In the genomic region with DNA sequence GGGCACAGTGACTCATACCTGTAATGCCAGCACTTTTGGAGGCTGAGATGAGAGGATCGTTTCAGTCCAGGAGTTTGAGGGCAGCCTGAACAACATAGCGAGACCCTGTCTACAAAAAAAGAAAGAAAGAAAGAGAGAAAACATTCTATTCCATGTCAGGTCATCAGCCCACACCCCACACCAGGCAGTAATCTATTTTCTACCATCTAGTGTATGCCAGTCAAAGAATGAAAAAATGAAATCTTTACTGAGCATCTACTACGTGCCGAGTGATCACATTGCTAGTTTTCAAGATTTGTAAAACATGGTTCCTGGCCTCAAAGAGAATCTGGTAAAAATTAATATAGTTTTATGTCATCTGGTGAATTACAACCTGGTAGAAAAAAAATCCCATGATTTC, we compare ENCODE assay signal across 1 cellular context.
TF ChIP-seq lines count a peak whose summit lies in the region.

No MANE protein-coding gene starts in this region.

TF ChIP-seq in HepG2, 621 proteins besides CTCF, POLR2A, EP300 and RAD21:
- TF ChIP-seq ZNF615 (CRISPR knock-in tag; IDR thresholded peaks at IDR 0.05; ENCODE audit: borderline replicate concordance): no peak
- TF ChIP-seq SMARCE1 (IDR thresholded peaks at IDR 0.05; ENCODE audit: borderline replicate concordance): no peak
- TF ChIP-seq, protein P1, sequence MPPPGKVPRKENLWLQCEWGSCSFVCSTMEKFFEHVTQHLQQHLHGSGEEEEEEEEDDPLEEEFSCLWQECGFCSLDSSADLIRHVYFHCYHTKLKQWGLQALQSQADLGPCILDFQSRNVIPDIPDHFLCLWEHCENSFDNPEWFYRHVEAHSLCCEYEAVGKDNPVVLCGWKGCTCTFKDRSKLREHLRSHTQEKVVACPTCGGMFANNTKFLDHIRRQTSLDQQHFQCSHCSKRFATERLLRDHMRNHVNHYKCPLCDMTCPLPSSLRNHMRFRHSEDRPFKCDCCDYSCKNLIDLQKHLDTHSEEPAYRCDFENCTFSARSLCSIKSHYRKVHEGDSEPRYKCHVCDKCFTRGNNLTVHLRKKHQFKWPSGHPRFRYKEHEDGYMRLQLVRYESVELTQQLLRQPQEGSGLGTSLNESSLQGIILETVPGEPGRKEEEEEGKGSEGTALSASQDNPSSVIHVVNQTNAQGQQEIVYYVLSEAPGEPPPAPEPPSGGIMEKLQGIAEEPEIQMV (CRISPR knock-in tag; IDR thresholded peaks at IDR 0.05; ENCODE audit: low read depth): no peak
- TF ChIP-seq ZEB1 (IDR thresholded peaks at IDR 0.05; ENCODE audit: insufficient replicate concordance, low read depth): no peak
- no peak for TF ChIP-seq SRSF4 (IDR thresholded peaks at IDR 0.05; ENCODE audit: low read depth, low read length, poor library complexity, severe bottlenecking)
- TF ChIP-seq ZNF670 (CRISPR knock-in tag; IDR thresholded peaks at IDR 0.05; ENCODE audit: borderline replicate concordance): no peak
- no peak for TF ChIP-seq ZNF773 (CRISPR knock-in tag; IDR thresholded peaks at IDR 0.05; ENCODE audit: borderline replicate concordance)
- TF ChIP-seq, protein P2, sequence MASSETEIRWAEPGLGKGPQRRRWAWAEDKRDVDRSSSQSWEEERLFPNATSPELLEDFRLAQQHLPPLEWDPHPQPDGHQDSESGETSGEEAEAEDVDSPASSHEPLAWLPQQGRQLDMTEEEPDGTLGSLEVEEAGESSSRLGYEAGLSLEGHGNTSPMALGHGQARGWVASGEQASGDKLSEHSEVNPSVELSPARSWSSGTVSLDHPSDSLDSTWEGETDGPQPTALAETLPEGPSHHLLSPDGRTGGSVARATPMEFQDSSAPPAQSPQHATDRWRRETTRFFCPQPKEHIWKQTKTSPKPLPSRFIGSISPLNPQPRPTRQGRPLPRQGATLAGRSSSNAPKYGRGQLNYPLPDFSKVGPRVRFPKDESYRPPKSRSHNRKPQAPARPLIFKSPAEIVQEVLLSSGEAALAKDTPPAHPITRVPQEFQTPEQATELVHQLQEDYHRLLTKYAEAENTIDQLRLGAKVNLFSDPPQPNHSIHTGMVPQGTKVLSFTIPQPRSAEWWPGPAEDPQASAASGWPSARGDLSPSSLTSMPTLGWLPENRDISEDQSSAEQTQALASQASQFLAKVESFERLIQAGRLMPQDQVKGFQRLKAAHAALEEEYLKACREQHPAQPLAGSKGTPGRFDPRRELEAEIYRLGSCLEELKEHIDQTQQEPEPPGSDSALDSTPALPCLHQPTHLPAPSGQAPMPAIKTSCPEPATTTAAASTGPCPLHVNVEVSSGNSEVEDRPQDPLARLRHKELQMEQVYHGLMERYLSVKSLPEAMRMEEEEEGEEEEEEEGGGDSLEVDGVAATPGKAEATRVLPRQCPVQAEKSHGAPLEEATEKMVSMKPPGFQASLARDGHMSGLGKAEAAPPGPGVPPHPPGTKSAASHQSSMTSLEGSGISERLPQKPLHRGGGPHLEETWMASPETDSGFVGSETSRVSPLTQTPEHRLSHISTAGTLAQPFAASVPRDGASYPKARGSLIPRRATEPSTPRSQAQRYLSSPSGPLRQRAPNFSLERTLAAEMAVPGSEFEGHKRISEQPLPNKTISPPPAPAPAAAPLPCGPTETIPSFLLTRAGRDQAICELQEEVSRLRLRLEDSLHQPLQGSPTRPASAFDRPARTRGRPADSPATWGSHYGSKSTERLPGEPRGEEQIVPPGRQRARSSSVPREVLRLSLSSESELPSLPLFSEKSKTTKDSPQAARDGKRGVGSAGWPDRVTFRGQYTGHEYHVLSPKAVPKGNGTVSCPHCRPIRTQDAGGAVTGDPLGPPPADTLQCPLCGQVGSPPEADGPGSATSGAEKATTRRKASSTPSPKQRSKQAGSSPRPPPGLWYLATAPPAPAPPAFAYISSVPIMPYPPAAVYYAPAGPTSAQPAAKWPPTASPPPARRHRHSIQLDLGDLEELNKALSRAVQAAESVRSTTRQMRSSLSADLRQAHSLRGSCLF (CRISPR knock-in tag; IDR thresholded peaks at IDR 0.05; ENCODE audit: borderline replicate concordance): no peak
- no peak for TF ChIP-seq AHR (CRISPR knock-in tag; IDR thresholded peaks at IDR 0.05)
